In genomic region chr16:11390573-11391495, GRCh38 we compare ENCODE assay signal across 13 cellular contexts. TPM values are rescaled to one million over a fixed set of nuclear protein-coding genes. Genes with fewer than 3 reads are reported as not detected.
A peak's percentile ranks its signal among the peaks of the same experiment; 100 is the strongest.
DNase-seq lines count a peak whose midpoint lies in the region; ATAC-seq and TF ChIP-seq lines count a peak whose summit lies in the region.
"Had no signal": no experiment of that assay in that cellular context is flagged by ENCODE, and none has a peak within 500 bp of the region (broad histone marks: within the 10 kb centered on the region; RNA-seq: fewer than 3 reads in every experiment).

No MANE protein-coding gene starts in this region.

- CTCF ChIA-PET in Calu3 (lab: Charles Lee), result no interaction called here

- H3K36me3 Mint-ChIP-seq in glutamatergic neuron (ENCODE audit: unreplicated experiment), result no peaks in the 10 kb centered on the region
- no peaks in the 10 kb centered on the region for H3K36me3 Mint-ChIP-seq in Calu3 (ENCODE audit: insufficient read depth, unreplicated experiment)

- no peaks in the 10 kb centered on the region for H3K36me3 ChIP-seq in upper lobe of right lung
- H3K36me3 ChIP-seq: vagina had no signal

- no peak for TF ChIP-seq CTCF in glutamatergic neuron (IDR thresholded peaks at IDR 0.05; ENCODE audit: partially characterized antibody, unreplicated experiment)
- TF ChIP-seq CTCF in upper lobe of right lung (IDR thresholded peaks at IDR 0.05), result no peak
- TF ChIP-seq CTCF in Calu3 (IDR thresholded peaks at IDR 0.05; ENCODE audit: unreplicated experiment), result no peak

- H3K27me3 ChIP-seq in upper lobe of right lung, result no peaks in the 10 kb centered on the region
- H3K27me3 ChIP-seq: vagina had no signal

- intact Hi-C loops in left cardiac atrium (cut with DNase I), result loop anchor here (10.0 kb wide), 2 partner anchors 424 to 484 kb away; no protein-coding TSS in a partner anchor
- intact Hi-C loops in Right ventricle myocardium superior (cut with DNase I), result loop anchor here (10.0 kb wide), 3 partner anchors 254 to 674 kb away; no protein-coding TSS in a partner anchor
- intact Hi-C loops in upper lobe of right lung (cut with DNase I), result loop anchor here (10.0 kb wide), 2 partner anchors 264 to 314 kb away; no protein-coding TSS in a partner anchor
- intact Hi-C loops in Calu3 (cut with micrococcal nuclease; ENCODE audit: unreplicated experiment), result no loop called here

- DNase-seq in left cardiac atrium (peak; percentile 3), Right ventricle myocardium superior (no peak), NCI-H2227 (lab: John Stamatoyannopoulos, UW; ENCODE audit: unreplicated experiment) (peak; percentile 84), glutamatergic neuron (peak; percentile 22), upper lobe of right lung (no peak), Calu3 (no peak), NCI-H510A (lab: John Stamatoyannopoulos, UW) (no peak)
- DNase-seq: activated T-cell treated with anti-CD3 and anti-CD28 coated beads, Interleukin-2, amount 50 U/mL, for 48 hours; effector memory CD8-positive, alpha-beta T cell; NCI-H526 had no signal

- H3K9me3 ChIP-seq in upper lobe of right lung, result no peaks in the 10 kb centered on the region
- H3K9me3 ChIP-seq: vagina had no signal

- no TSS peak for BruUV-seq in Calu3 (replicated peaks; lab: Mats Ljungman, UMichigan)

- H3K4me1 Mint-ChIP-seq in glutamatergic neuron (ENCODE audit: low read depth, unreplicated experiment), result peaks cover 7% of the 10 kb centered on the region
- H3K4me1 Mint-ChIP-seq in Calu3 (ENCODE audit: low read depth, unreplicated experiment), result peaks cover 9% of the 10 kb centered on the region

- no peak overlapping the region for H3K4me3 Mint-ChIP-seq in glutamatergic neuron (ENCODE audit: unreplicated experiment)
- no peak overlapping the region for H3K4me3 Mint-ChIP-seq in Calu3 (ENCODE audit: low read depth, unreplicated experiment)
- H3K4me3 Mint-ChIP-seq: effector memory CD8-positive, alpha-beta T cell had no signal

- H3K4me1 ChIP-seq in upper lobe of right lung, result no peaks in the 10 kb centered on the region

- H3K27me3 Mint-ChIP-seq in glutamatergic neuron (ENCODE audit: unreplicated experiment), result no peaks in the 10 kb centered on the region
- H3K27me3 Mint-ChIP-seq in Calu3 (ENCODE audit: unreplicated experiment), result peaks cover 10% of the 10 kb centered on the region

- H3K27ac ChIP-seq in upper lobe of right lung, result peak overlapping the region; percentile 17
- H3K27ac ChIP-seq: KMS-11, vagina had no signal

- H3K27ac Mint-ChIP-seq in glutamatergic neuron (ENCODE audit: unreplicated experiment) (no peak overlapping the region), Calu3 (ENCODE audit: unreplicated experiment) (no peak overlapping the region)
- H3K27ac Mint-ChIP-seq: effector memory CD8-positive, alpha-beta T cell had no signal

- no peak overlapping the region for H3K4me3 ChIP-seq in upper lobe of right lung
- H3K4me3 ChIP-seq: vagina had no signal

- ATAC-seq in left cardiac atrium, result no peak
- no peak for ATAC-seq in Right ventricle myocardium superior (ENCODE audit: poor library complexity)
- no peak for ATAC-seq in upper lobe of right lung
- no peak for ATAC-seq in HG03520 (IDR thresholded peaks at IDR 0.05; ENCODE audit: unreplicated experiment)
- ATAC-seq: effector memory CD8-positive, alpha-beta T cell had no signal

- H3K9me3 Mint-ChIP-seq in glutamatergic neuron (ENCODE audit: unreplicated experiment) (no peaks in the 10 kb centered on the region), Calu3 (ENCODE audit: low read depth, unreplicated experiment) (no peaks in the 10 kb centered on the region)
- H3K9me3 Mint-ChIP-seq: effector memory CD8-positive, alpha-beta T cell had no signal

RNA-seq across cellular contexts. Expression of gene RMI2, which starts 45.6 kb away (rescaled TPM):
- 1 to 10 TPM in 1 of 2 donors, under 1 TPM in 1; 0.60 to 2.4 TPM for total RNA-seq in left cardiac atrium
- total RNA-seq in Right ventricle myocardium superior, result 0.48 TPM
- total RNA-seq in glutamatergic neuron (ENCODE audit: unreplicated experiment), result 4.2 TPM
- total RNA-seq in upper lobe of right lung, result 1.2 TPM
- 55.4 and 63.2 TPM in 2 replicates for total RNA-seq in Calu3 (2022)

Comparison
In these comparisons a context has a peak if more than half of its experiments do, and no peak if none do; other contexts are left out.
1. DNase-seq: peak in left cardiac atrium (single experiment), NCI-H2227 (single experiment) and glutamatergic neuron (single experiment); none in Right ventricle myocardium superior (single experiment), upper lobe of right lung (single experiment), Calu3 (single experiment) and NCI-H510A (single experiment).
2. RNA of gene RMI2, which starts 45.6 kb away (total RNA-seq): 55.4 to 63.2 TPM in Calu3; 4.2 TPM in glutamatergic neuron (single experiment), 0.60 to 2.4 TPM in left cardiac atrium, 1.2 TPM in upper lobe of right lung (single experiment) and 0.48 TPM in Right ventricle myocardium superior (single experiment); every median in the first group is over 10 times any median in the second.